ENCODE assay signal across 32 cellular contexts in genomic region chr5:107832746-107833145, GRCh38.
"Had no signal": no experiment of that assay in that cellular context is flagged by ENCODE, and none has a peak within 500 bp of the region (broad histone marks: within the 10 kb centered on the region; RNA-seq: fewer than 3 reads in every experiment).

No MANE protein-coding gene starts in this region.

- H3K9me3 Mint-ChIP-seq: activated B cell treated with CpG ODN at 0.5 μM for 24 hours; activated CD8-positive, alpha-beta T cell treated with anti-CD3 and anti-CD28 coated beads for 36 hours; activated naive CD4-positive, alpha-beta T cell treated with anti-CD3 and anti-CD28 coated beads for 36 hours; activated naive CD4-positive, alpha-beta T cell treated with anti-CD3 and anti-CD28 coated beads, Interleukin-2, amount 50 U/mL, for 24 hours; activated naive CD8-positive, alpha-beta T cell treated with anti-CD3 and anti-CD28 coated beads for 36 hours; activated naive CD8-positive, alpha-beta T cell treated with anti-CD3 and anti-CD28 coated beads, Interleukin-2, amount 50 U/mL, for 24 hours; activated T-helper 1 cell treated with anti-CD3 and anti-CD28 coated beads, Interleukin-12 subunit alpha, Interleukin-12 subunit beta, Interleukin-2, Interleukin-4 antibody, amounts not matched to agents 30 ng/mL and 10 ng/mL and 1 ng/mL, durations not matched to agents 14 hours and 24 hours and 36 hours; activated T-helper 2 cell treated with anti-CD3 and anti-CD28 coated beads, Interferon-gamma antibody, Interleukin-2, Interleukin-4, amounts not matched to agents 10 μg/mL and 5 μg/mL and 100 μg/mL, durations not matched to agents 14 hours and 24 hours and 36 hours; endodermal cell; T-helper 2 cell treated with Interferon-gamma antibody and Interleukin-4, amounts not matched to agents 5 μg/mL and 100 μg/mL, for 36 hours had no signal

- H3K27ac ChIP-seq: adrenal gland, body of pancreas, colonic mucosa, gastroesophageal sphincter, WERI-Rb-1 had no signal

- H3K4me3 Mint-ChIP-seq: activated B cell treated with CpG ODN at 0.5 μM for 24 hours; activated CD8-positive, alpha-beta T cell treated with anti-CD3 and anti-CD28 coated beads for 36 hours; activated naive CD4-positive, alpha-beta T cell treated with anti-CD3 and anti-CD28 coated beads for 36 hours; activated naive CD4-positive, alpha-beta T cell treated with anti-CD3 and anti-CD28 coated beads, Interleukin-2, amount 50 U/mL, for 24 hours; activated naive CD8-positive, alpha-beta T cell treated with anti-CD3 and anti-CD28 coated beads for 36 hours; activated naive CD8-positive, alpha-beta T cell treated with anti-CD3 and anti-CD28 coated beads, Interleukin-2, amount 50 U/mL, for 24 hours; activated T-helper 1 cell treated with anti-CD3 and anti-CD28 coated beads, Interleukin-12 subunit alpha, Interleukin-12 subunit beta, Interleukin-2, Interleukin-4 antibody, amounts not matched to agents 30 ng/mL and 10 ng/mL and 1 ng/mL, durations not matched to agents 14 hours and 24 hours and 36 hours; endodermal cell; T-helper 17 cell; T-helper 2 cell treated with Interferon-gamma antibody and Interleukin-4, amounts not matched to agents 5 μg/mL and 100 μg/mL, for 36 hours had no signal

- H3K4me1 Mint-ChIP-seq: activated B cell treated with CpG ODN at 0.5 μM for 24 hours; activated naive CD4-positive, alpha-beta T cell treated with anti-CD3 and anti-CD28 coated beads, Interleukin-2, amount 50 U/mL, for 24 hours; activated naive CD8-positive, alpha-beta T cell treated with anti-CD3 and anti-CD28 coated beads for 36 hours; activated naive CD8-positive, alpha-beta T cell treated with anti-CD3 and anti-CD28 coated beads, Interleukin-2, amount 50 U/mL, for 24 hours; T-helper 17 cell had no signal

- H3K27me3 ChIP-seq: adrenal gland, body of pancreas, colonic mucosa, gastroesophageal sphincter had no signal

- H3K27ac Mint-ChIP-seq: activated B cell treated with CpG ODN at 0.5 μM for 24 hours; activated CD8-positive, alpha-beta T cell treated with anti-CD3 and anti-CD28 coated beads for 36 hours; activated naive CD4-positive, alpha-beta T cell treated with anti-CD3 and anti-CD28 coated beads for 36 hours; activated naive CD4-positive, alpha-beta T cell treated with anti-CD3 and anti-CD28 coated beads, Interleukin-2, amount 50 U/mL, for 24 hours; activated naive CD8-positive, alpha-beta T cell treated with anti-CD3 and anti-CD28 coated beads for 36 hours; activated naive CD8-positive, alpha-beta T cell treated with anti-CD3 and anti-CD28 coated beads, Interleukin-2, amount 50 U/mL, for 24 hours; activated T-helper 1 cell treated with anti-CD3 and anti-CD28 coated beads, Interleukin-12 subunit alpha, Interleukin-12 subunit beta, Interleukin-2, Interleukin-4 antibody, amounts not matched to agents 30 ng/mL and 10 ng/mL and 1 ng/mL, durations not matched to agents 14 hours and 24 hours and 36 hours; activated T-helper 2 cell treated with anti-CD3 and anti-CD28 coated beads, Interferon-gamma antibody, Interleukin-2, Interleukin-4, amounts not matched to agents 10 μg/mL and 5 μg/mL and 100 μg/mL, durations not matched to agents 14 hours and 24 hours and 36 hours; endodermal cell; T-helper 17 cell; T-helper 2 cell treated with Interferon-gamma antibody and Interleukin-4, amounts not matched to agents 5 μg/mL and 100 μg/mL, for 36 hours had no signal

- H3K36me3 Mint-ChIP-seq: activated naive CD4-positive, alpha-beta T cell treated with anti-CD3 and anti-CD28 coated beads, Interleukin-2, amount 50 U/mL, for 24 hours; activated naive CD8-positive, alpha-beta T cell treated with anti-CD3 and anti-CD28 coated beads for 36 hours had no signal

- DNase-seq: activated B cell treated with CpG ODN at 0.5 μM for 24 hours; activated CD4-positive, alpha-beta T cell treated with anti-CD3 and anti-CD28 coated beads for 48 hours; activated CD4-positive, alpha-beta T cell treated with anti-CD3 and anti-CD28 coated beads, Interleukin-2, amount 50 U/mL, for 1 hour; activated CD4-positive, alpha-beta T cell treated with anti-CD3 and anti-CD28 coated beads, Interleukin-2, amount 50 U/mL, for 48 hours; activated CD8-positive, alpha-beta memory T cell treated with anti-CD3 and anti-CD28 coated beads for 24 hours; activated CD8-positive, alpha-beta T cell treated with anti-CD3 and anti-CD28 coated beads for 36 hours; activated effector memory CD4-positive, alpha-beta T cell treated with anti-CD3 and anti-CD28 coated beads, Interleukin-2, amount 50 U/mL, for 16 hours; activated naive CD4-positive, alpha-beta T cell treated with anti-CD3 and anti-CD28 coated beads for 36 hours; activated naive CD8-positive, alpha-beta T cell treated with anti-CD3 and anti-CD28 coated beads for 36 hours; activated naive CD8-positive, alpha-beta T cell treated with anti-CD3 and anti-CD28 coated beads, Interleukin-2, amount 50 U/mL, for 24 hours; activated T-cell treated with anti-CD3 and anti-CD28 coated beads, Interleukin-2, amount 50 U/mL, for 48 hours; amygdala; aorta; body of pancreas; caudate nucleus; colonic mucosa; effector CD8-positive, alpha-beta T cell; endodermal cell; foreskin melanocyte; head of caudate nucleus; T-helper 1 cell; T-helper 17 cell; T1000; WERI-Rb-1 had no signal

- H3K4me1 ChIP-seq: adrenal gland, body of pancreas, colonic mucosa, gastroesophageal sphincter had no signal

- ATAC-seq: activated CD4-positive, CD25-positive, alpha-beta regulatory T cell treated with anti-CD3 and anti-CD28 coated beads, Interleukin-2, amount 50 U/mL, for 24 hours; activated CD8-positive, alpha-beta T cell treated with anti-CD3 and anti-CD28 coated beads for 36 hours; activated naive CD8-positive, alpha-beta T cell treated with anti-CD3 and anti-CD28 coated beads, Interleukin-2, amount 50 U/mL, for 24 hours; body of pancreas; esophagus mucosa; gastroesophageal sphincter; T-helper 17 cell had no signal

- H3K36me3 ChIP-seq: adrenal gland, colonic mucosa, gastroesophageal sphincter, WERI-Rb-1 had no signal

- H3K27me3 Mint-ChIP-seq: activated B cell treated with CpG ODN at 0.5 μM for 24 hours; activated naive CD8-positive, alpha-beta T cell treated with anti-CD3 and anti-CD28 coated beads for 36 hours; activated naive CD8-positive, alpha-beta T cell treated with anti-CD3 and anti-CD28 coated beads, Interleukin-2, amount 50 U/mL, for 24 hours had no signal

- H3K4me3 ChIP-seq: adrenal gland, body of pancreas, colonic mucosa, gastroesophageal sphincter had no signal

- H3K9me3 ChIP-seq: adrenal gland, body of pancreas, colonic mucosa, gastroesophageal sphincter had no signal
